In genomic region chr6:142568857-142569597, GRCh38 we compare ENCODE assay signal across 9 cellular contexts.
DNase-seq lines count a peak whose midpoint lies in the region; ATAC-seq and TF ChIP-seq lines count a peak whose summit lies in the region.
"Had no signal": no experiment of that assay in that cellular context is flagged by ENCODE, and none has a peak within 500 bp of the region (broad histone marks: within the 10 kb centered on the region; RNA-seq: fewer than 3 reads in every experiment).

No MANE protein-coding gene starts in this region.

- H3K9ac ChIP-seq in MM.1S (ENCODE audit: low read length) (no peak overlapping the region), endodermal cell (ENCODE audit: extremely low read depth, low read length, poor library complexity, severe bottlenecking) (no peak overlapping the region)

- H3K4me2 ChIP-seq in MM.1S (ENCODE audit: low read depth, low read length): peak overlapping the region; percentile 24; the same call in 1 of the 2 replicates

- no peaks in the 10 kb centered on the region for H3K9me2 ChIP-seq in MM.1S (replicated peaks; ENCODE audit: insufficient read depth, low read length)

- peak; percentile 7 for DNase-seq in Daoy (ENCODE audit: low read depth)
- DNase-seq in MM.1S: peak; percentile 17
- DNase-seq in endodermal cell: no peak
- DNase-seq in putamen (ENCODE audit: low spot score): peak; percentile 23
- no peak for DNase-seq in gastrocnemius medialis
- no peak for DNase-seq in NCI-H1694 (lab: John Stamatoyannopoulos, UW)
- no peak for DNase-seq in DMS 273 treated with DMSO at 0.1 percent for 48 hours (lab: John Stamatoyannopoulos, UW)
- DNase-seq in glutamatergic neuron: no peak
- DNase-seq: spleen had no signal

- TF ChIP-seq CTCF in MM.1S (IDR thresholded peaks at IDR 0.05; ENCODE audit: low read length) (no peak), endodermal cell (conservative IDR thresholded peaks at IDR 0.05) (no peak), gastrocnemius medialis (IDR thresholded peaks at IDR 0.05 in 4 of 5, conservative IDR thresholded peaks at IDR 0.05 in 1 of 5) (no peak), glutamatergic neuron (IDR thresholded peaks at IDR 0.05; ENCODE audit: partially characterized antibody, unreplicated experiment) (no peak)

- H3K4me3 ChIP-seq in MM.1S (ENCODE audit: low read length) (no peak overlapping the region), endodermal cell (ENCODE audit: low read length) (peak overlapping the region; percentile 8), gastrocnemius medialis (no peak overlapping the region)
- H3K4me3 ChIP-seq: spleen had no signal

- intact Hi-C loops in gastrocnemius medialis (cut with DNase I; ENCODE audit: low total_unique reads): no loop called here

- peak overlapping the region; percentile 60 for H3K27ac Mint-ChIP-seq in endodermal cell
- no peak overlapping the region for H3K27ac Mint-ChIP-seq in glutamatergic neuron (ENCODE audit: unreplicated experiment)

- no peak for ATAC-seq in gastrocnemius medialis

- H3K4me1 ChIP-seq in MM.1S (ENCODE audit: low read length): peaks cover 22% of the 10 kb centered on the region
- peaks cover 10% of the 10 kb centered on the region for H3K4me1 ChIP-seq in endodermal cell (ENCODE audit: control insufficient read depth, insufficient read depth, low read length)
- H3K4me1 ChIP-seq in gastrocnemius medialis: no peaks in the 10 kb centered on the region

- H3K27me3 Mint-ChIP-seq in endodermal cell (ENCODE audit: insufficient read depth) (no peaks in the 10 kb centered on the region), glutamatergic neuron (ENCODE audit: unreplicated experiment) (no peaks in the 10 kb centered on the region)

- H2AFZ ChIP-seq in MM.1S (ENCODE audit: low read length): no peak overlapping the region

- no peaks in the 10 kb centered on the region for H4K20me1 ChIP-seq in MM.1S (ENCODE audit: insufficient read depth, low read length)

- peaks cover 6% of the 10 kb centered on the region for H3K36me3 Mint-ChIP-seq in endodermal cell (ENCODE audit: low read depth)
- peaks cover 6% of the 10 kb centered on the region for H3K36me3 Mint-ChIP-seq in glutamatergic neuron (ENCODE audit: unreplicated experiment)

- H3K27me3 ChIP-seq in MM.1S (replicated peaks; ENCODE audit: insufficient read depth, low read length) (no peaks in the 10 kb centered on the region), endodermal cell (ENCODE audit: control insufficient read depth, insufficient read depth, low read length, poor library complexity, severe bottlenecking) (no peaks in the 10 kb centered on the region), gastrocnemius medialis (no peaks in the 10 kb centered on the region)
- H3K27me3 ChIP-seq: spleen had no signal

- no peaks in the 10 kb centered on the region for H3K9me3 ChIP-seq in MM.1S (replicated peaks; ENCODE audit: insufficient read depth, low read length)
- H3K9me3 ChIP-seq in endodermal cell (ENCODE audit: control insufficient read depth, low read length): peaks cover 19% of the 10 kb centered on the region
- H3K9me3 ChIP-seq in gastrocnemius medialis: no peaks in the 10 kb centered on the region

- H3K9me3 Mint-ChIP-seq in endodermal cell: peaks cover 19% of the 10 kb centered on the region
- no peaks in the 10 kb centered on the region for H3K9me3 Mint-ChIP-seq in glutamatergic neuron (ENCODE audit: unreplicated experiment)

- no peaks in the 10 kb centered on the region for H3K79me2 ChIP-seq in MM.1S (ENCODE audit: low read length)

- H3K36me3 ChIP-seq in MM.1S (replicated peaks; ENCODE audit: insufficient read depth, low read length) (no peaks in the 10 kb centered on the region), endodermal cell (ENCODE audit: control insufficient read depth, insufficient read depth, low read length) (no peaks in the 10 kb centered on the region), gastrocnemius medialis (no peaks in the 10 kb centered on the region)
- H3K36me3 ChIP-seq: spleen had no signal

- H3F3A ChIP-seq in MM.1S (ENCODE audit: insufficient read depth, low read length): 0 out of 2 replicates have a peak, but pooled peaks cover 4% of the 10 kb centered on the region

- H3K4me1 Mint-ChIP-seq in endodermal cell (peaks cover 41% of the 10 kb centered on the region), glutamatergic neuron (ENCODE audit: low read depth, unreplicated experiment) (no peaks in the 10 kb centered on the region)

- H3K27ac ChIP-seq in MM.1S (ENCODE audit: low read length) (peak overlapping the region; percentile 29; the same call in 1 of the 2 replicates), endodermal cell (ENCODE audit: low read depth, low read length) (no peak overlapping the region), gastrocnemius medialis (no peak overlapping the region)
- H3K27ac ChIP-seq: spleen had no signal

- TF ChIP-seq POLR2A in gastrocnemius medialis (IDR thresholded peaks at IDR 0.05): no peak

- 85 to 86% methylated on average over 1 of the region's 1 CpG for WGBS in endodermal cell (ENCODE audit: insufficient coverage in 1 of 2, insufficient read length in 1 of 2), 2 experiments

- in situ Hi-C loops in gastrocnemius medialis (cut with MboI; ENCODE audit: low sequenced_read_pairs in 4 of 4): no loop called here

- H3K4me3 Mint-ChIP-seq in endodermal cell: no peak overlapping the region
- no peak overlapping the region for H3K4me3 Mint-ChIP-seq in glutamatergic neuron (ENCODE audit: unreplicated experiment)

Comparison
In these comparisons a context has a peak if more than half of its experiments do, and no peak if none do; other contexts are left out.
1. DNase-seq: peak in Daoy (single experiment), MM.1S (single experiment) and putamen (single experiment); none in endodermal cell (single experiment), gastrocnemius medialis (0 of 2), NCI-H1694 (single experiment), DMS 273 treated with DMSO at 0.1 percent for 48 hours (single experiment) and glutamatergic neuron (single experiment).